1 cellular context compared by ENCODE assay signal in the genomic region with DNA sequence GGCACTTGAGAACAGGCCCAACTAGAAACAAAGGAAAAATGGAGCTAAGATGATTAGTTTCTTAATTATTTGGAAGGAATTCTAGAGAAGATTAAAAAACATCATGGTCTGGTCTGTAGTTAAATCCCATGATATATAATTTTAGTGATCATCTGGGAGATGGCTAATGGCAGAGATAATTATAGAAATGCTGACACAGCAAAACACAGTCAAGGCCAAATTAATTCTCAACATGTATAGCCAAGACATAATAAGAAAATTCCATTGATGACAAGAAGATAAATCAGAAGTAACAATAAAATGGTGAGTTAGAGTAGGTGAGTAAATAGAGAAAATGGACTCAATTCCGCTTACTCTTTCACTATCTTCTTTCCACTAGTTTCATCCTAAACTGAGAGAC.
TF ChIP-seq lines count a peak whose summit lies in the region.

No MANE protein-coding gene starts in this region.

TF ChIP-seq in HepG2, 621 proteins besides CTCF, POLR2A, EP300 and RAD21 (continued from another document):
- TF ChIP-seq, protein P1, sequence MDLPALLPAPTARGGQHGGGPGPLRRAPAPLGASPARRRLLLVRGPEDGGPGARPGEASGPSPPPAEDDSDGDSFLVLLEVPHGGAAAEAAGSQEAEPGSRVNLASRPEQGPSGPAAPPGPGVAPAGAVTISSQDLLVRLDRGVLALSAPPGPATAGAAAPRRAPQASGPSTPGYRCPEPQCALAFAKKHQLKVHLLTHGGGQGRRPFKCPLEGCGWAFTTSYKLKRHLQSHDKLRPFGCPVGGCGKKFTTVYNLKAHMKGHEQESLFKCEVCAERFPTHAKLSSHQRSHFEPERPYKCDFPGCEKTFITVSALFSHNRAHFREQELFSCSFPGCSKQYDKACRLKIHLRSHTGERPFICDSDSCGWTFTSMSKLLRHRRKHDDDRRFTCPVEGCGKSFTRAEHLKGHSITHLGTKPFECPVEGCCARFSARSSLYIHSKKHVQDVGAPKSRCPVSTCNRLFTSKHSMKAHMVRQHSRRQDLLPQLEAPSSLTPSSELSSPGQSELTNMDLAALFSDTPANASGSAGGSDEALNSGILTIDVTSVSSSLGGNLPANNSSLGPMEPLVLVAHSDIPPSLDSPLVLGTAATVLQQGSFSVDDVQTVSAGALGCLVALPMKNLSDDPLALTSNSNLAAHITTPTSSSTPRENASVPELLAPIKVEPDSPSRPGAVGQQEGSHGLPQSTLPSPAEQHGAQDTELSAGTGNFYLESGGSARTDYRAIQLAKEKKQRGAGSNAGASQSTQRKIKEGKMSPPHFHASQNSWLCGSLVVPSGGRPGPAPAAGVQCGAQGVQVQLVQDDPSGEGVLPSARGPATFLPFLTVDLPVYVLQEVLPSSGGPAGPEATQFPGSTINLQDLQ (CRISPR knock-in tag; IDR thresholded peaks at IDR 0.05), result no peak
- TF ChIP-seq GATA4 (IDR thresholded peaks at IDR 0.05; ENCODE audit: borderline replicate concordance, low read depth) (no peak), SIX1 (CRISPR knock-in tag; IDR thresholded peaks at IDR 0.05; ENCODE audit: borderline replicate concordance) (no peak), BORCS8-MEF2B (CRISPR knock-in tag; IDR thresholded peaks at IDR 0.05) (no peak), ZNF451 (CRISPR knock-in tag; IDR thresholded peaks at IDR 0.05) (no peak), HNRNPUL1 (IDR thresholded peaks at IDR 0.05; ENCODE audit: low read depth, low read length) (no peak), ZNF367 (CRISPR knock-in tag; IDR thresholded peaks at IDR 0.05; ENCODE audit: borderline replicate concordance) (no peak), MAFK (conservative IDR thresholded peaks at IDR 0.05 in 1 of 2, IDR thresholded peaks at IDR 0.05 in 1 of 2; ENCODE audit: low read length in 2 of 2) (peak; percentile 99 to 100), ZIK1 (CRISPR knock-in tag; IDR thresholded peaks at IDR 0.05; ENCODE audit: borderline replicate concordance, low read depth) (no peak)
- TF ChIP-seq, protein P2, sequence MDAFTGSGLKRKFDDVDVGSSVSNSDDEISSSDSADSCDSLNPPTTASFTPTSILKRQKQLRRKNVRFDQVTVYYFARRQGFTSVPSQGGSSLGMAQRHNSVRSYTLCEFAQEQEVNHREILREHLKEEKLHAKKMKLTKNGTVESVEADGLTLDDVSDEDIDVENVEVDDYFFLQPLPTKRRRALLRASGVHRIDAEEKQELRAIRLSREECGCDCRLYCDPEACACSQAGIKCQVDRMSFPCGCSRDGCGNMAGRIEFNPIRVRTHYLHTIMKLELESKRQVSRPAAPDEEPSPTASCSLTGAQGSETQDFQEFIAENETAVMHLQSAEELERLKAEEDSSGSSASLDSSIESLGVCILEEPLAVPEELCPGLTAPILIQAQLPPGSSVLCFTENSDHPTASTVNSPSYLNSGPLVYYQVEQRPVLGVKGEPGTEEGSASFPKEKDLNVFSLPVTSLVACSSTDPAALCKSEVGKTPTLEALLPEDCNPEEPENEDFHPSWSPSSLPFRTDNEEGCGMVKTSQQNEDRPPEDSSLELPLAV (CRISPR knock-in tag; conservative IDR thresholded peaks at IDR 0.05; ENCODE audit: low read depth), result no peak
- TF ChIP-seq, protein P3, sequence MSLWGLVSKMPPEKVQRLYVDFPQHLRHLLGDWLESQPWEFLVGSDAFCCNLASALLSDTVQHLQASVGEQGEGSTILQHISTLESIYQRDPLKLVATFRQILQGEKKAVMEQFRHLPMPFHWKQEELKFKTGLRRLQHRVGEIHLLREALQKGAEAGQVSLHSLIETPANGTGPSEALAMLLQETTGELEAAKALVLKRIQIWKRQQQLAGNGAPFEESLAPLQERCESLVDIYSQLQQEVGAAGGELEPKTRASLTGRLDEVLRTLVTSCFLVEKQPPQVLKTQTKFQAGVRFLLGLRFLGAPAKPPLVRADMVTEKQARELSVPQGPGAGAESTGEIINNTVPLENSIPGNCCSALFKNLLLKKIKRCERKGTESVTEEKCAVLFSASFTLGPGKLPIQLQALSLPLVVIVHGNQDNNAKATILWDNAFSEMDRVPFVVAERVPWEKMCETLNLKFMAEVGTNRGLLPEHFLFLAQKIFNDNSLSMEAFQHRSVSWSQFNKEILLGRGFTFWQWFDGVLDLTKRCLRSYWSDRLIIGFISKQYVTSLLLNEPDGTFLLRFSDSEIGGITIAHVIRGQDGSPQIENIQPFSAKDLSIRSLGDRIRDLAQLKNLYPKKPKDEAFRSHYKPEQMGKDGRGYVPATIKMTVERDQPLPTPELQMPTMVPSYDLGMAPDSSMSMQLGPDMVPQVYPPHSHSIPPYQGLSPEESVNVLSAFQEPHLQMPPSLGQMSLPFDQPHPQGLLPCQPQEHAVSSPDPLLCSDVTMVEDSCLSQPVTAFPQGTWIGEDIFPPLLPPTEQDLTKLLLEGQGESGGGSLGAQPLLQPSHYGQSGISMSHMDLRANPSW (CRISPR knock-in tag; IDR thresholded peaks at IDR 0.05; ENCODE audit: borderline replicate concordance), result no peak
